In genomic region chr6:4972438-4972837, GRCh38 we compare ENCODE assay signal across 30 cellular contexts.
"Had no signal": no experiment of that assay in that cellular context is flagged by ENCODE, and none has a peak within 500 bp of the region (broad histone marks: within the 10 kb centered on the region; RNA-seq: fewer than 3 reads in every experiment).

No MANE protein-coding gene starts in this region.

- H3K4me3 Mint-ChIP-seq: immature natural killer cell; naive thymus-derived CD4-positive, alpha-beta T cell; natural killer cell treated with Interleukin-12 subunit alpha and Interleukin-12 subunit beta and Interleukin-15 and Interleukin-18, amount 100 ng/mL, for 72 hours; stimulated activated naive B cell treated with anti-CD40 and anti-IgM and Interleukin-4, amounts not matched to agents 10 μg/mL and 1 μg/mL and 100 μg/mL, for 72 hours had no signal

- FAIRE-seq: islet of Langerhans, kidney, pancreas had no signal

- H3K9me3 ChIP-seq: left lung, lower lobe of right lung, mucosa of descending colon, pancreas, prostate gland, stomach, testis, thyroid gland, transverse colon, upper lobe of left lung, vagina had no signal

- H3K4me3 ChIP-seq: left lung, lower lobe of right lung, mucosa of descending colon, pancreas, prostate gland, skin epidermis, stomach, testis, thyroid gland, transverse colon, upper lobe of left lung, vagina had no signal

- DNase-seq: hypothalamus; immature natural killer cell; kidney; left colon; left lung; lower lobe of right lung; mesendoderm; midbrain; mucosa of descending colon; naive thymus-derived CD4-positive, alpha-beta T cell; pancreas; retina; right cardiac atrium; stimulated activated CD4-positive, alpha-beta T cell treated with anti-CD3 and anti-CD28 coated beads, Interleukin-12 subunit alpha, Interleukin-12 subunit beta, amount 100 ng/mL, for 4 hours; stimulated activated CD4-positive, alpha-beta T cell treated with anti-CD3 and anti-CD28 coated beads, Interleukin-15, amount 100 ng/mL, for 24 hours; stimulated activated CD4-positive, alpha-beta T cell treated with anti-CD3 and anti-CD28 coated beads, Interleukin-2, amount 100 ng/mL, for 24 hours; stimulated activated CD4-positive, alpha-beta T cell treated with anti-CD3 and anti-CD28 coated beads, Interleukin-4, amount 100 ng/mL, for 1 hour; stimulated activated naive B cell treated with anti-CD40 and anti-IgM and Interleukin-4, amounts not matched to agents 10 μg/mL and 1 μg/mL and 100 μg/mL, for 72 hours; stimulated activated naive CD8-positive, alpha-beta T cell treated with anti-CD3 and anti-CD28 coated beads, Interleukin-15, Interleukin-2, amounts not matched to agents 100 U/mL and 50 U/mL, for 24 hours; stomach; testis; thyroid gland; transverse colon; upper lobe of left lung had no signal

- ATAC-seq: left colon; left lung; lower lobe of right lung; mucosa of descending colon; naive thymus-derived CD4-positive, alpha-beta T cell; pancreas; sciatic nerve; stimulated activated naive B cell treated with anti-CD40 and anti-IgM and Interleukin-4, amounts not matched to agents 10 μg/mL and 1 μg/mL and 100 μg/mL, for 72 hours; stimulated activated naive CD8-positive, alpha-beta T cell treated with anti-CD3 and anti-CD28 coated beads, Interleukin-15, Interleukin-2, amounts not matched to agents 100 U/mL and 50 U/mL, for 24 hours had no signal

- H3K4me1 Mint-ChIP-seq: immature natural killer cell; naive thymus-derived CD4-positive, alpha-beta T cell; stimulated activated naive B cell treated with anti-CD40 and anti-IgM and Interleukin-4, amounts not matched to agents 10 μg/mL and 1 μg/mL and 100 μg/mL, for 72 hours had no signal

- H3K36me3 ChIP-seq: left lung, lower lobe of right lung, pancreas, prostate gland, stomach, thyroid gland, transverse colon, upper lobe of left lung, vagina had no signal

- H3K27me3 ChIP-seq: pancreas, stomach, testis, thyroid gland, transverse colon, upper lobe of left lung, vagina had no signal

- H3K4me1 ChIP-seq: left lung, lower lobe of right lung, pancreas, prostate gland, testis, thyroid gland, vagina had no signal

- H3K36me3 Mint-ChIP-seq: immature natural killer cell had no signal

- H3K27ac Mint-ChIP-seq: immature natural killer cell; naive thymus-derived CD4-positive, alpha-beta T cell; natural killer cell treated with Interleukin-12 subunit alpha and Interleukin-12 subunit beta and Interleukin-15 and Interleukin-18, amount 100 ng/mL, for 72 hours; stimulated activated naive B cell treated with anti-CD40 and anti-IgM and Interleukin-4, amounts not matched to agents 10 μg/mL and 1 μg/mL and 100 μg/mL, for 72 hours had no signal

- H3K27ac ChIP-seq: left lung, lower lobe of right lung, pancreas, prostate gland, skin epidermis, stomach, testis, thyroid gland, transverse colon, upper lobe of left lung, vagina had no signal
